ENCODE assay signal across 8 cellular contexts in genomic region chr4:10106421-10107039, GRCh38. TPM values are rescaled to one million over a fixed set of nuclear protein-coding genes. Genes with fewer than 3 reads are reported as not detected.
DNase-seq lines count a peak whose midpoint lies in the region; ATAC-seq and TF ChIP-seq lines count a peak whose summit lies in the region.

No MANE protein-coding gene starts in this region.

- H3K27me3 ChIP-seq in prostate gland (replicated peaks; ENCODE audit: insufficient read depth) (no peaks in the 10 kb centered on the region), upper lobe of left lung (no peaks in the 10 kb centered on the region)

- H3K27ac ChIP-seq in prostate gland (peak overlapping the region; percentile 71 to 80), upper lobe of left lung (peak overlapping the region; percentile 62 to 81 (median 76))

- TF ChIP-seq EP300 in upper lobe of left lung (IDR thresholded peaks at IDR 0.05) = peak in 1 of 4 donors; percentile 25

- WGBS in prostate gland = 30% methylated on average over 13 of the region's 13 CpGs
- whole genome bisulfite sequencing in upper lobe of left lung, 2 donors = 47 to 48% methylated on average over 9 to 13 of the region's 13 CpGs

- TF ChIP-seq POLR2A in prostate gland (IDR thresholded peaks at IDR 0.05) (no peak), upper lobe of left lung (IDR thresholded peaks at IDR 0.05) (no peak)

- peaks cover 27% of the 10 kb centered on the region for H3K4me1 ChIP-seq in prostate gland (replicated peaks)
- H3K4me1 ChIP-seq in upper lobe of left lung = peaks cover 68 to 93% (median 74%) of the 10 kb centered on the region in 4 donors

- H3K36me3 ChIP-seq in prostate gland = no peaks in the 10 kb centered on the region
- peaks cover 0 to 72% (median 39%) of the 10 kb centered on the region in 4 donors for H3K36me3 ChIP-seq in upper lobe of left lung

- peak; percentile 79 to 91 for ATAC-seq in upper lobe of left lung (ENCODE audit: low FRiP score in 2 of 2)
- no peak for ATAC-seq in HG03521 (IDR thresholded peaks at IDR 0.05; ENCODE audit: unreplicated experiment)

- no peaks in the 10 kb centered on the region for H3K9me3 ChIP-seq in prostate gland
- H3K9me3 ChIP-seq in upper lobe of left lung = no peaks in the 10 kb centered on the region

- DNase-seq in GM12865 (ENCODE audit: low read depth) (peak; percentile 31), foreskin fibroblast (peak; percentile 97 to 98), prostate gland (ENCODE audit: low spot score) (peak; percentile 68), upper lobe of left lung (peak in 1 of 2 donors; percentile 71), SKM-1 treated with dmso at 0.1 percent for 144 hours (lab: John Stamatoyannopoulos, UW; ENCODE audit: unreplicated experiment) (no peak)
- DNase-seq in activated T-helper 9 cell treated with anti-CD3 and anti-CD28 coated beads, Interleukin-2, amount 50 U/mL, for 16 hours (ENCODE audit: low read depth) = peak; percentile 71

- no peak overlapping the region for H3K4me3 ChIP-seq in GM12865 (ENCODE audit: low read depth, low read length)
- peak overlapping the region; percentile 16 to 23 for H3K4me3 ChIP-seq in foreskin fibroblast (ENCODE audit: low read depth in 1 of 2, low read length in 2 of 2)
- H3K4me3 ChIP-seq in prostate gland = no peak overlapping the region
- H3K4me3 ChIP-seq in upper lobe of left lung = no peak overlapping the region

- intact Hi-C loops in prostate gland (cut with DNase I) = no loop called here

- no peak for TF ChIP-seq CTCF in GM12865 (IDR thresholded peaks at IDR 0.05; ENCODE audit: insufficient read depth, low read depth, low read length, missing control alignments)
- no peak for TF ChIP-seq CTCF in foreskin fibroblast (IDR thresholded peaks at IDR 0.05; ENCODE audit: low read depth, low read length)
- TF ChIP-seq CTCF in prostate gland (IDR thresholded peaks at IDR 0.05) = no peak
- no peak for TF ChIP-seq CTCF in upper lobe of left lung (IDR thresholded peaks at IDR 0.05)

TF ChIP-seq in PFSK-1, 5 proteins besides CTCF, POLR2A, EP300 and RAD21:
- TF ChIP-seq TAF1 (IDR thresholded peaks at IDR 0.05; ENCODE audit: borderline replicate concordance, insufficient read depth, low read length) (no peak), SIN3A (IDR thresholded peaks at IDR 0.05; ENCODE audit: borderline replicate concordance, insufficient read depth, low read length) (0 out of 2 replicates have a peak, but pooled peaks have one; percentile 39)

RNA-seq across cellular contexts. Expression of gene WDR1, which starts 10.1 kb away (rescaled TPM):
- polyA plus RNA-seq in PFSK-1 (2012; ENCODE audit: insufficient read length, low read depth) = 277 TPM
- total RNA-seq in prostate gland (100 to 1,000 TPM; 127 to 171 TPM), upper lobe of left lung (100 to 1,000 TPM; 135 to 307 (median 183) TPM)

Comparison
In these comparisons a context has a peak if more than half of its experiments do, and no peak if none do; other contexts are left out.
1. H3K4me3 ChIP-seq: peak in foreskin fibroblast (2 of 2); none in GM12865 (single experiment), prostate gland (0 of 2) and upper lobe of left lung (0 of 4).